36 cellular contexts compared by ENCODE assay signal in genomic region chr6:162674452-162674851, GRCh38. TPM values are rescaled to one million over a fixed set of nuclear protein-coding genes. Genes with fewer than 3 reads are reported as not detected.
"Had no signal": no experiment of that assay in that cellular context is flagged by ENCODE, and none has a peak within 500 bp of the region (broad histone marks: within the 10 kb centered on the region; RNA-seq: fewer than 3 reads in every experiment).

No MANE protein-coding gene starts in this region.

- H3K4me1 ChIP-seq: adrenal gland, breast epithelium had no signal

- H3K4me3 ChIP-seq: adrenal gland, body of pancreas, breast epithelium had no signal

- ATAC-seq: activated CD8-positive, alpha-beta T cell treated with anti-CD3 and anti-CD28 coated beads for 36 hours; activated naive CD4-positive, alpha-beta T cell treated with anti-CD3 and anti-CD28 coated beads, Interleukin-2, amount 50 U/mL, for 72 hours; activated T-cell treated with anti-CD3 and anti-CD28 coated beads, Interleukin-2, amount 50 U/mL, for 4 hours; activated T-cell treated with anti-CD3 and anti-CD28 coated beads, Interleukin-2, amount 50 U/mL, for 72 hours; activated T-helper 17 cell treated with anti-CD3 and anti-CD28 coated beads, Interleukin-2, amount 50 U/mL, for 72 hours; body of pancreas had no signal

- H3K27me3 ChIP-seq: adrenal gland, body of pancreas, brain microvascular endothelial cell, breast epithelium had no signal

- H3K27ac ChIP-seq: adrenal gland, body of pancreas, brain microvascular endothelial cell, breast epithelium, VCaP had no signal

- H3K9me3 ChIP-seq: adrenal gland, body of pancreas, breast epithelium had no signal

- FAIRE-seq: astrocyte, TTC549 had no signal

- DNase-seq: activated B cell treated with CpG ODN at 0.5 μM for 24 hours; activated CD4-positive, alpha-beta memory T cell treated with anti-CD3 and anti-CD28 coated beads for 36 hours; activated CD4-positive, alpha-beta T cell treated with anti-CD3 and anti-CD28 coated beads for 4 hours; activated CD4-positive, alpha-beta T cell treated with anti-CD3 and anti-CD28 coated beads, Interleukin-2, amount 10 ng/mL, durations not matched to agents 24 days and 14 days; activated CD4-positive, alpha-beta T cell treated with anti-CD3 and anti-CD28 coated beads, Interleukin-2, amount 50 U/mL, for 1 hour; activated CD4-positive, alpha-beta T cell treated with anti-CD3 and anti-CD28 coated beads, Interleukin-2, amount 50 U/mL, for 4 hours; activated CD4-positive, CD25-positive, alpha-beta regulatory T cell treated with anti-CD3 and anti-CD28 coated beads, Interleukin-2, amount 50 U/mL, for 72 hours; activated CD8-positive, alpha-beta memory T cell treated with anti-CD3 and anti-CD28 coated beads, Interleukin-2, amount 50 U/mL, for 4 hours; activated CD8-positive, alpha-beta T cell treated with anti-CD3 and anti-CD28 coated beads for 36 hours; activated effector memory CD4-positive, alpha-beta T cell treated with anti-CD3 and anti-CD28 coated beads, Interleukin-2, amount 50 U/mL, for 16 hours; activated gamma-delta T cell treated with Interleukin-2 at 50 U/mL for 16 hours; activated naive CD4-positive, alpha-beta T cell; activated naive CD4-positive, alpha-beta T cell treated with anti-CD3 and anti-CD28 coated beads for 36 hours; activated naive CD4-positive, alpha-beta T cell treated with anti-CD3 and anti-CD28 coated beads, Interleukin-2, amount 50 U/mL, for 16 hours; activated naive CD8-positive, alpha-beta T cell treated with anti-CD3 and anti-CD28 coated beads for 36 hours; activated T-cell treated with anti-CD3 and anti-CD28 coated beads for 4 hours; activated T-cell treated with anti-CD3 and anti-CD28 coated beads, Interleukin-2, amount 50 U/mL, for 1 hour; activated T-cell treated with anti-CD3 and anti-CD28 coated beads, Interleukin-2, amount 50 U/mL, for 4 hours; activated T-cell treated with anti-CD3 and anti-CD28 coated beads, Interleukin-2, amount 50 U/mL, for 72 hours; adrenal gland; amniotic stem cell; aorta; body of pancreas; brain microvascular endothelial cell; central memory CD4-positive, alpha-beta T cell; T-helper 1 cell; T-helper 2 cell; T-helper 9 cell had no signal

- H3K36me3 ChIP-seq: adrenal gland, brain microvascular endothelial cell, breast epithelium had no signal

RNA-seq across cellular contexts. Expression of gene PRKN, which starts 53.1 kb away (rescaled TPM):
- total RNA-seq: activated CD4-positive, alpha-beta T cell treated with anti-CD3 and anti-CD28 coated beads, Interleukin-2, amount 10 ng/mL, durations not matched to agents 24 days and 14 days; activated CD8-positive, alpha-beta memory T cell treated with anti-CD3 and anti-CD28 coated beads for 36 hours; activated T-helper 1 cell treated with anti-CD3 and anti-CD28 coated beads, Interleukin-12 subunit alpha, Interleukin-12 subunit beta, Interleukin-2, Interleukin-4 antibody, amounts not matched to agents 30 ng/mL and 10 ng/mL and 1 ng/mL, durations not matched to agents 14 hours and 24 hours and 36 hours had no signal

RNA-seq across cellular contexts. Expression of gene PACRG, which starts 53.3 kb away (rescaled TPM):
- total RNA-seq: activated B cell treated with CpG ODN at 0.5 μM for 24 hours; activated CD4-positive, alpha-beta memory T cell treated with anti-CD3 and anti-CD28 coated beads for 36 hours; activated CD4-positive, alpha-beta T cell treated with anti-CD3 and anti-CD28 coated beads, Interleukin-2, amount 10 ng/mL, durations not matched to agents 24 days and 14 days; activated CD8-positive, alpha-beta memory T cell treated with anti-CD3 and anti-CD28 coated beads for 36 hours; activated CD8-positive, alpha-beta T cell treated with anti-CD3 and anti-CD28 coated beads for 36 hours; activated naive CD4-positive, alpha-beta T cell treated with anti-CD3 and anti-CD28 coated beads for 36 hours; activated T-cell treated with anti-CD3 and anti-CD28 coated beads, Interleukin-2, amount 50 U/mL, for 4 hours; activated T-cell treated with anti-CD3 and anti-CD28 coated beads, Interleukin-2, amount 50 U/mL, for 72 hours; activated T-helper 17 cell treated with anti-CD3 and anti-CD28 coated beads, Interleukin-2, amount 50 U/mL, for 72 hours; astrocyte had no signal
